In genomic region chr3:150061288-150062018, GRCh38 we compare ENCODE assay signal across 1 cellular context.
TF ChIP-seq lines count a peak whose summit lies in the region.

No MANE protein-coding gene starts in this region.

TF ChIP-seq in HepG2, 621 proteins besides CTCF, POLR2A, EP300 and RAD21 (continued from another document):
- TF ChIP-seq ZNF614 (CRISPR knock-in tag; IDR thresholded peaks at IDR 0.05; ENCODE audit: borderline replicate concordance) = no peak
TF ChIP-seq in HepG2: peak in this region for 0.
